In the genomic region with DNA sequence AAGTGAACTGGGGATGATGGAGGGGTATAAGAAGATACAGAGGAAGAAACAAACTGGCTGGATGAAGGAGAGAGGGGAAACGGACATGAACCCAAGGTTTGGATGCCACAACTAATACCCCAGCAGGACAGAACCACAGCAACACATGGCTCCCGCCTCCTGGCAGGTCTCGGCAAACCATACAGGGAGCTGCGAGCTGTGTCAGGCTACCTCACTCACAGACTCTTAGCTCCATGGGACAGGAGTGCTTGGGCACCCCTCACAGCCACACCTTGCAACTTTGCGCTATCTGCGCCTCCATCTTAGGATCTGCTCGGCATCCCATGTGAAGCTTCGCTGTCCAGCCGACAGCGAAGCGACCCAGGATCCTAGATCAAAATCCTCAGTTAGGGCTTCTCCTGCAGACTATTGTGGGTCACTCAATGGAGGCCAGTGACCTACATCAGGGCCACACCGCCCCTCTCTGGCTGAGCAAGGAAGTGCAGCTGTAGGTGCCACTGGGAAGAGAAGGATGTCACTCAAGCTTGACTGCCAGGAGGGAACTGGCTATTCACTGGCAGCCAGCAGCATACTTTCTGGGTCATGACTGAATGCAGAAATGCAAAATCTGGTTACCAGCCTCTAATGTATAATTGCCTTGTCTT, we compare ENCODE assay signal across 8 cellular contexts.
A peak's percentile ranks its signal among the peaks of the same experiment; 100 is the strongest.
DNase-seq lines count a peak whose midpoint lies in the region; ATAC-seq and TF ChIP-seq lines count a peak whose summit lies in the region.

No MANE protein-coding gene starts in this region.

- in situ Hi-C loops in Caki2 (cut with HindIII; ENCODE audit: low pct_unique_long_range_greater_than_20kb, low sequenced_read_pairs): no loop called here

- peak in 1 of 3 donors; percentile 39 for TF ChIP-seq CTCF in omental fat pad (IDR thresholded peaks at IDR 0.05)

- DNase-seq in Caki2 (ENCODE audit: low read depth) (peak; percentile 37), NCI-H345 treated with DMSO at 0.1 percent for 48 hours (lab: John Stamatoyannopoulos, UW; ENCODE audit: unreplicated experiment) (peak; percentile 4), activated T-cell treated with anti-CD3 and anti-CD28 coated beads for 48 hours (ENCODE audit: low read depth) (peak; percentile 40), globus pallidus (ENCODE audit: low spot score) (peak; percentile 29), omental fat pad (ENCODE audit: low spot score) (peak; percentile 61)
- DNase-seq in stimulated activated naive CD4-positive, alpha-beta T cell treated with Interleukin-2 at 50 U/mL for 16 hours (lab: John Stamatoyannopoulos, UW): no peak

- ATAC-seq in GM21825 (IDR thresholded peaks at IDR 0.05; ENCODE audit: unreplicated experiment) (peak; percentile 58), omental fat pad (ENCODE audit: low FRiP score) (no peak), GM18517 (IDR thresholded peaks at IDR 0.05; ENCODE audit: unreplicated experiment) (no peak)
